14 cellular contexts compared by ENCODE assay signal in the genomic region with DNA sequence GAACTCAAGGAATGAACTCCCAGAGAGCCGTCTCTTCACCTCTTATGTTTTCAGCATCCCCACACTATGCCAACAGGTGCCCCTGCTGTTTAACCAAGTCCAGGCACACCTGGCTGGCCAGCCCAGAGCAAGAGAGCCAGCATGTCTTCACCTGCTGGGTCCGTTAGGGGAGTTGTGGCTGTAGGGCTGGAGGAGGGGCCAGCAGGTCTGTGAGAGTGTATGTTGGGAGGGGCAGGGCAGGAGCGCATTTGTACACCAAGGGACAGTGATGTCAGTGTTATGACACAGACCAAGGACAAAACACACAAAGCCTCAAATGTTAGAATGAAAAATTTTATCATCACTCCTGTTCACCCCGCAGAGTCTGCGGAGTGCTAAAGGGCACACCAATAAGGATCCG. TPM values are rescaled to one million over a fixed set of nuclear protein-coding genes. Genes with fewer than 3 reads are reported as not detected.
A peak's percentile ranks its signal among the peaks of the same experiment; 100 is the strongest.
DNase-seq lines count a peak whose midpoint lies in the region; ATAC-seq and TF ChIP-seq lines count a peak whose summit lies in the region.
"Had no signal": no experiment of that assay in that cellular context is flagged by ENCODE, and none has a peak within 500 bp of the region (broad histone marks: within the 10 kb centered on the region; RNA-seq: fewer than 3 reads in every experiment).

No MANE protein-coding gene starts in this region.

- H3K9me3 Mint-ChIP-seq in GM23338, result no peaks in the 10 kb centered on the region
- no peaks in the 10 kb centered on the region for H3K9me3 Mint-ChIP-seq in activated naive CD8-positive, alpha-beta T cell treated with anti-CD3 and anti-CD28 coated beads for 36 hours
- no peaks in the 10 kb centered on the region for H3K9me3 Mint-ChIP-seq in natural killer cell

- H2AFZ ChIP-seq in GM23338, result no peak overlapping the region

- H3K36me3 ChIP-seq in BLaER1 (peaks cover 85% of the 10 kb centered on the region), GM23338 (ENCODE audit: insufficient read depth) (peaks cover 16% of the 10 kb centered on the region)

- intact Hi-C loops in natural killer cell (cut with micrococcal nuclease), result loop anchor here (10.0 kb wide), 1 partner anchor 154 kb away; the partner anchor contains the start of gene SFI1

- H3K4me1 Mint-ChIP-seq in GM23338, result peaks cover 58% of the 10 kb centered on the region
- H3K4me1 Mint-ChIP-seq in activated naive CD8-positive, alpha-beta T cell treated with anti-CD3 and anti-CD28 coated beads for 36 hours, result peaks cover 61% of the 10 kb centered on the region
- H3K4me1 Mint-ChIP-seq in natural killer cell, result peaks cover 77% of the 10 kb centered on the region in 2 donors

- H3K9me3 ChIP-seq in BLaER1, result no peaks in the 10 kb centered on the region

- H3K4me2 ChIP-seq in BLaER1, result peak overlapping the region; percentile 99
- no peak overlapping the region for H3K4me2 ChIP-seq in GM23338

- no peaks in the 10 kb centered on the region for H3K9me2 ChIP-seq in GM23338 (ENCODE audit: insufficient read depth)

- peak overlapping the region; percentile 55; the same call in 2 of the 3 replicates for H3K4me3 Mint-ChIP-seq in GM23338
- H3K4me3 Mint-ChIP-seq in activated naive CD8-positive, alpha-beta T cell treated with anti-CD3 and anti-CD28 coated beads for 36 hours, result peak overlapping the region; percentile 8
- peak overlapping the region; percentile 31 for H3K4me3 Mint-ChIP-seq in natural killer cell

- peaks cover 67% of the 10 kb centered on the region for H3K79me2 ChIP-seq in GM23338 (replicated peaks; ENCODE audit: insufficient read depth)

- H3K27me3 Mint-ChIP-seq in GM23338 (ENCODE audit: insufficient read depth, low read depth, poor library complexity) (peaks cover 29% of the 10 kb centered on the region), natural killer cell (ENCODE audit: low read depth in 2 of 2) (no peaks in the 10 kb centered on the region)
- H3K27me3 Mint-ChIP-seq in activated naive CD8-positive, alpha-beta T cell treated with anti-CD3 and anti-CD28 coated beads for 36 hours, result no peaks in the 10 kb centered on the region

- H3K4me1 ChIP-seq in BLaER1 (peaks cover 80% of the 10 kb centered on the region), GM23338 (ENCODE audit: insufficient read depth) (peaks cover 28% of the 10 kb centered on the region)

- H3F3A ChIP-seq in GM23338 (replicated peaks; ENCODE audit: low read depth), result peaks cover 5% of the 10 kb centered on the region

- DNase-seq in GM23338 (ENCODE audit: low spot score) (no peak), natural killer cell (no peak), GM03348 (ENCODE audit: low spot score) (no peak), NCI-H446 treated with DMSO at 0.1 percent for 48 hours (lab: John Stamatoyannopoulos, UW) (no peak), NCI-H1694 treated with DMSO at 0.1 percent for 48 hours (lab: John Stamatoyannopoulos, UW) (no peak)
- DNase-seq in activated naive CD8-positive, alpha-beta T cell treated with anti-CD3 and anti-CD28 coated beads for 36 hours, result no peak
- DNase-seq in stimulated activated CD4-positive, alpha-beta T cell treated with anti-CD3 and anti-CD28 coated beads, Interleukin-2, amount 100 ng/mL, for 48 hours, result no peak
- DNase-seq: anterior cingulate cortex; cortex of kidney; hypothalamus; NCI-H446; PC-3; stimulated activated CD4-positive, alpha-beta T cell treated with anti-CD3 and anti-CD28 coated beads, Interleukin-4, amount 100 ng/mL, for 24 hours had no signal

- TF ChIP-seq CTCF in GM23338 (conservative IDR thresholded peaks at IDR 0.05; ENCODE audit: low read depth in 2 of 2) (no peak), natural killer cell (IDR thresholded peaks at IDR 0.05) (no peak)

- H3K36me3 Mint-ChIP-seq in GM23338 (ENCODE audit: low read depth) (peaks cover 98% of the 10 kb centered on the region), natural killer cell (no peaks in the 10 kb centered on the region)
- H3K36me3 Mint-ChIP-seq in activated naive CD8-positive, alpha-beta T cell treated with anti-CD3 and anti-CD28 coated beads for 36 hours, result peaks cover 57% of the 10 kb centered on the region

- peak overlapping the region; percentile 72 for H3K27ac Mint-ChIP-seq in GM23338
- H3K27ac Mint-ChIP-seq in activated naive CD8-positive, alpha-beta T cell treated with anti-CD3 and anti-CD28 coated beads for 36 hours, result peak overlapping the region; percentile 77
- H3K27ac Mint-ChIP-seq in natural killer cell, result peak overlapping the region; percentile 53 to 82

- H3K4me3 ChIP-seq in BLaER1 (no peak overlapping the region), GM23338 (no peak overlapping the region)

- no peak overlapping the region for H3K9ac ChIP-seq in BLaER1

- H3K27me3 ChIP-seq in BLaER1, result no peaks in the 10 kb centered on the region
- H3K27me3 ChIP-seq in GM23338 (ENCODE audit: insufficient read depth), result no peaks in the 10 kb centered on the region

- ATAC-seq in GM23338 (no peak), natural killer cell (no peak)
- ATAC-seq: PC-3 had no signal

- H4K20me1 ChIP-seq in BLaER1 (peaks cover 100% of the 10 kb centered on the region), GM23338 (replicated peaks; ENCODE audit: insufficient read depth) (peaks cover 35% of the 10 kb centered on the region)

- H3K27ac ChIP-seq in BLaER1 (no peak overlapping the region), GM23338 (ENCODE audit: low read depth) (no peak overlapping the region)

TF ChIP-seq in GM23338, 12 proteins besides CTCF, POLR2A, EP300 and RAD21:
- TF ChIP-seq REST (IDR thresholded peaks at IDR 0.05; ENCODE audit: unreplicated experiment) (no peak), NANOG (IDR thresholded peaks at IDR 0.05; ENCODE audit: borderline replicate concordance) (no peak), JUNB (IDR thresholded peaks at IDR 0.05; ENCODE audit: unreplicated experiment) (no peak), EZH2phosphoT487 (IDR thresholded peaks at IDR 0.05; ENCODE audit: unreplicated experiment) (no peak), ZNF114 (CRISPR knock-in tag; IDR thresholded peaks at IDR 0.05) (no peak)

RNA-seq across cellular contexts. Expression of gene PATZ1, which starts 5.8 kb away (rescaled TPM):
- total RNA-seq in GM23338 (2014; rRNA removed; shearing (Covaris generic)), result 51.5 and 56.8 TPM in 2 replicates
- 22.0 and 23.2 TPM in 2 replicates for polyA plus RNA-seq in GM23338 (2016; fragmentation: Nextera tagmentation; extraction: Ambion mirVana)
- 10 to 100 TPM; 35.3 to 36.3 TPM for total RNA-seq in activated naive CD8-positive, alpha-beta T cell treated with anti-CD3 and anti-CD28 coated beads for 36 hours
- total RNA-seq in natural killer cell, result 10 to 100 TPM; 31.5 to 39.2 (median 37.3) TPM

RNA-seq across cellular contexts. Expression of gene PIK3IP1, which starts 48.1 kb away (rescaled TPM):
- 1.6 and 2.2 TPM in 2 replicates for total RNA-seq in GM23338 (2014; rRNA removed; shearing (Covaris generic))
- 1.1 and 1.5 TPM in 2 replicates for polyA plus RNA-seq in GM23338 (2016; fragmentation: Nextera tagmentation; extraction: Ambion mirVana)
- total RNA-seq in activated naive CD8-positive, alpha-beta T cell treated with anti-CD3 and anti-CD28 coated beads for 36 hours, result 10 to 100 TPM; 10.7 to 11.3 TPM
- total RNA-seq in natural killer cell, result 100 to 1,000 TPM; 132 to 180 (median 161) TPM

RNA-seq across cellular contexts. Expression of gene DRG1, which starts 59.0 kb away (rescaled TPM):
- 63.9 and 69.7 TPM in 2 replicates for total RNA-seq in GM23338 (2014; rRNA removed; shearing (Covaris generic))
- 78.1 and 87.6 TPM in 2 replicates for polyA plus RNA-seq in GM23338 (2016; fragmentation: Nextera tagmentation; extraction: Ambion mirVana)
- total RNA-seq in activated naive CD8-positive, alpha-beta T cell treated with anti-CD3 and anti-CD28 coated beads for 36 hours, result 100 to 1,000 TPM in 1 of 2 experiments, 10 to 100 TPM in 1; 95.8 to 103 TPM
- total RNA-seq in natural killer cell, result 10 to 100 TPM; 50.2 to 60.3 (median 55.4) TPM

Comparison
In these comparisons a context has a peak if more than half of its experiments do, and no peak if none do; other contexts are left out.
1. RNA of gene PIK3IP1, which starts 48.1 kb away (total RNA-seq): 132 to 180 TPM in natural killer cell; 10.7 to 11.3 TPM in activated naive CD8-positive, alpha-beta T cell treated with anti-CD3 and anti-CD28 coated beads for 36 hours and 1.6 to 2.2 TPM in GM23338; every median in the first group is over 10 times any median in the second.
2. Peak in every context shown above with its lines, with median percentiles within 50 percentile points of each other: H3K27ac Mint-ChIP-seq and H3K4me3 Mint-ChIP-seq.